17 cellular contexts compared by ENCODE assay signal in genomic region chr1:165807613-165808012, GRCh38.
"Had no signal": no experiment of that assay in that cellular context is flagged by ENCODE, and none has a peak within 500 bp of the region (broad histone marks: within the 10 kb centered on the region; RNA-seq: fewer than 3 reads in every experiment).

No MANE protein-coding gene starts in this region.

- DNase-seq: cortex of kidney; effector memory CD4-positive, alpha-beta T cell; erythroblast; heart left ventricle; hippocampal formation; natural killer cell; nucleus accumbens; ovary; sigmoid colon; stimulated activated CD4-positive, alpha-beta T cell treated with anti-CD3 and anti-CD28 coated beads, Interleukin-4, amount 100 ng/mL, for 1 hour; stimulated activated CD8-positive, alpha-beta memory T cell treated with anti-CD3 and anti-CD28 coated beads, Interleukin-4, amount 100 ng/mL, for 48 hours; stimulated activated naive CD8-positive, alpha-beta T cell treated with anti-CD3 and anti-CD28 coated beads, Interleukin-15, Interleukin-2, amounts not matched to agents 100 U/mL and 50 U/mL, for 24 hours; thyroid gland had no signal

- ATAC-seq: heart left ventricle; left lobe of liver; natural killer cell; stimulated activated effector memory CD8-positive, alpha-beta T cell treated with anti-CD3 and anti-CD28 coated beads, Interleukin-12 subunit alpha, Interleukin-12 subunit beta, amount 100 ng/mL, for 72 hours; stimulated activated naive CD8-positive, alpha-beta T cell treated with anti-CD3 and anti-CD28 coated beads, Interleukin-15, Interleukin-2, amounts not matched to agents 100 U/mL and 50 U/mL, for 24 hours had no signal

- FAIRE-seq: islet of Langerhans, urothelium cell line had no signal
